In genomic region chr12:129717438-129717837, GRCh38 we compare ENCODE assay signal across 17 cellular contexts.
"Had no signal": no experiment of that assay in that cellular context is flagged by ENCODE, and none has a peak within 500 bp of the region (broad histone marks: within the 10 kb centered on the region; RNA-seq: fewer than 3 reads in every experiment).

No MANE protein-coding gene starts in this region.

- DNase-seq: KBM-7, MG63, NCI-H1092, NCI-H1105 treated with DMSO at 0.1 percent for 48 hours, NCI-H1417 treated with DMSO at 0.1 percent for 48 hours, NCI-H146, NCI-H1694 treated with DMSO at 0.1 percent for 48 hours, NCI-H1930, NCI-H2081, NCI-H2107, NCI-H2227 treated with DMSO at 0.1 percent for 48 hours, NCI-H524, NCI-H526 treated with DMSO at 0.1 percent for 48 hours, NCI-H774, SHP77, SK-N-SH, SW 1271 had no signal
